ENCODE assay signal across 7 cellular contexts in the genomic region with DNA sequence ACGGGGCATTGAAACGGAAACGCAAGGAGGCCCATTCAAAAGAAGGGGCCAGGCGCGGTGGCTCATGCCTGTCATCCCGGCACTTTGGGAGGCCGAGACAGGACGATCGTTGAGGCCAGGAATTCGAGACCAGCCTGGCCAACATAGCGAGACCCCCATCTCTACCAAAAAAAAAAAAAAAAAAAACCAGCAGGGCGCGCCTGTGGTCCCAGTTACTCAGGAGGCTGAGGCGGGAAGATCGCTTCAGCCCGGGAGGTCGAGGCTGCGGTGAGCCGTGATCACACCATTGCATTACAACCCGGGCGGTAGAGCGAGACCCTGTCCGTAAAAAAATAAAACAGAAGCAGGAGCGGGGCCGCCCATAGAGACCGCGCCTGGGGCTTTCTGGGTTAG. TPM values are rescaled to one million over a fixed set of nuclear protein-coding genes. Genes with fewer than 3 reads are reported as not detected.
A peak's percentile ranks its signal among the peaks of the same experiment; 100 is the strongest.
DNase-seq lines count a peak whose midpoint lies in the region; ATAC-seq and TF ChIP-seq lines count a peak whose summit lies in the region.

No MANE protein-coding gene starts in this region.

- in situ Hi-C loops in HAP-1 (cut with MboI; ENCODE audit: low sequenced_read_pairs), result no loop called here

- no peak for TF ChIP-seq POLR2A in stomach (IDR thresholded peaks at IDR 0.05)

- no peaks in the 10 kb centered on the region for H3K27me3 ChIP-seq in HAP-1 (ENCODE audit: low read depth)
- H3K27me3 ChIP-seq in right cardiac atrium (ENCODE audit: control insufficient read depth, insufficient read depth), result no peaks in the 10 kb centered on the region
- H3K27me3 ChIP-seq in stomach, result no peaks in the 10 kb centered on the region

- no peaks in the 10 kb centered on the region for H3K9me3 Mint-ChIP-seq in T-cell

- peaks cover 29 to 38% (median 32%) of the 10 kb centered on the region in 3 donors for H3K4me1 Mint-ChIP-seq in T-cell

- H3K27ac ChIP-seq in right cardiac atrium (ENCODE audit: low read length), result peak overlapping the region; percentile 82
- H3K27ac ChIP-seq in stomach, result peak overlapping the region; percentile 89 to 97 (median 96)

- DNase-seq in HAP-1 (ENCODE audit: low spot score in 2 of 2) (peak in 1 of 2 experiments; percentile 32), T-cell (no peak), right cardiac atrium (no peak), stomach (no peak), NCI-H510A treated with DMSO at 0.1 percent for 48 hours (lab: John Stamatoyannopoulos, UW) (no peak)

- H3K9me3 ChIP-seq in HAP-1, result no peaks in the 10 kb centered on the region
- no peaks in the 10 kb centered on the region for H3K9me3 ChIP-seq in right cardiac atrium (ENCODE audit: control insufficient read depth, low read length)
- no peaks in the 10 kb centered on the region for H3K9me3 ChIP-seq in stomach

- peak overlapping the region; percentile 75 to 87 (median 82) for H3K4me3 Mint-ChIP-seq in T-cell

- CTCF ChIA-PET in T-cell (lab: Charles Lee), result interaction anchor here (0.7 to 0.9 kb wide), 2 partner anchors 29 to 37 kb away, joined by 3 to 4 read pairs; no protein-coding TSS in a partner anchor

- TF ChIP-seq EP300 in stomach (IDR thresholded peaks at IDR 0.05), result no peak

- intact Hi-C loops in right cardiac atrium (cut with DNase I), result loop anchor here in 1 of 4 donors (10.0 kb wide), 1 partner anchor 65 kb away; the partner anchor contains the start of gene INTS1
- intact Hi-C loops in stomach (cut with DNase I; ENCODE audit: low total_unique reads), result no loop called here

- ATAC-seq in T-cell (replicated peaks in 1 of 4) (peak in 1 of 4 experiments; percentile 36), right cardiac atrium (no peak), HG03354 (IDR thresholded peaks at IDR 0.05; ENCODE audit: poor library complexity, severe bottlenecking, unreplicated experiment) (no peak), HG02981 (IDR thresholded peaks at IDR 0.05; ENCODE audit: unreplicated experiment) (no peak)

- POLR2A ChIA-PET in T-cell (lab: Charles Lee), result interaction anchor here in 1 of 2 donors (0.7 kb wide), 1 partner anchor 15 kb away, joined by 6 read pairs; no protein-coding TSS in a partner anchor

- H3K4me3 ChIP-seq in HAP-1, result peak overlapping the region; percentile 95
- H3K4me3 ChIP-seq in right cardiac atrium (ENCODE audit: low read length), result peak overlapping the region; percentile 78
- peak overlapping the region; percentile 66 to 93 (median 78) for H3K4me3 ChIP-seq in stomach

- TF ChIP-seq CTCF in stomach (IDR thresholded peaks at IDR 0.05), result no peak

- 26% methylated on average over 27 of the region's 27 CpGs for WGBS in right cardiac atrium
- WGBS in stomach, 5 donors, result 15 to 22% (median 18%) methylated on average over 23 to 27 of the region's 27 CpGs

- H3K27ac Mint-ChIP-seq in T-cell, result peak overlapping the region; percentile 82 to 86

- no peaks in the 10 kb centered on the region for H3K27me3 Mint-ChIP-seq in T-cell

- H3K36me3 ChIP-seq in HAP-1 (replicated peaks) (peaks cover 22% of the 10 kb centered on the region), stomach (peaks cover 0 to 31% (median 24%) of the 10 kb centered on the region in 4 donors)

- H3K4me1 ChIP-seq in HAP-1 (peaks cover 2% of the 10 kb centered on the region), right cardiac atrium (ENCODE audit: control insufficient read depth, insufficient read depth, low read length) (no peaks in the 10 kb centered on the region), stomach (peaks cover 43 to 52% (median 47%) of the 10 kb centered on the region in 4 donors)

- H3K36me3 Mint-ChIP-seq in T-cell, result peaks cover 10% of the 10 kb centered on the region

RNA-seq across cellular contexts. Expression of gene PSMG3, which starts 0.4 kb away (rescaled TPM):
- total RNA-seq in T-cell (10 to 100 TPM; 17.6 to 28.5 (median 20.6) TPM), right cardiac atrium (10 to 100 TPM; 11.6 to 16.2 (median 13.9) TPM), stomach (10 to 100 TPM in 3 of 5 donors, 1 to 10 TPM in 1, not detected in 1; 4.9 to 33.3 (median 16.3) TPM)
- polyA plus RNA-seq in right cardiac atrium (27.6 TPM), stomach (10 to 100 TPM; 66.9 to 71.5 (median 67.7) TPM)

RNA-seq across cellular contexts. Expression of gene TMEM184A, which starts 13.4 kb away (rescaled TPM):
- under 1 TPM in 3 of 5 donors, not detected in 2; 0.18 to 0.38 (median 0.33) TPM for total RNA-seq in T-cell
- under 1 TPM in 3 of 4 donors, not detected in 1; 0.26 to 0.62 (median 0.49) TPM for total RNA-seq in right cardiac atrium
- polyA plus RNA-seq in right cardiac atrium, result 0.38 TPM
- 10 to 100 TPM; 10.6 to 99.4 (median 22.3) TPM for total RNA-seq in stomach
- 10 to 100 TPM in 1 of 3 donors, 1 to 10 TPM in 2; 3.8 to 36.8 (median 9.1) TPM for polyA plus RNA-seq in stomach

RNA-seq across cellular contexts. Expression of gene MAFK, which starts 38.9 kb away (rescaled TPM):
- total RNA-seq in T-cell (10 to 100 TPM; 52.0 to 80.1 (median 73.8) TPM), right cardiac atrium (10 to 100 TPM; 43.6 to 69.3 (median 55.9) TPM), stomach (10 to 100 TPM; 17.4 to 56.0 (median 35.4) TPM)
- polyA plus RNA-seq in right cardiac atrium (73.8 TPM), stomach (10 to 100 TPM; 15.1 to 44.7 (median 29.5) TPM)

Comparison
In these comparisons a context has a peak if more than half of its experiments do, and no peak if none do; other contexts are left out.
1. RNA of gene TMEM184A, which starts 13.4 kb away (total RNA-seq): 10.6 to 99.4 TPM in stomach; 0.26 to 0.62 TPM in right cardiac atrium and 0.18 to 0.38 TPM in T-cell; every median in the first group is over 4 times any median in the second.
2. Peak in every context shown above with its lines, with median percentiles within 50 percentile points of each other: H3K4me3 ChIP-seq.